1 cellular context compared by ENCODE assay signal in genomic region chr5:132951858-132952257, GRCh38.
TF ChIP-seq lines count a peak whose summit lies in the region.

No MANE protein-coding gene starts in this region.

TF ChIP-seq in GM12878, 131 proteins besides CTCF, POLR2A, EP300 and RAD21:
- TF ChIP-seq GATAD2B (conservative IDR thresholded peaks at IDR 0.05; ENCODE audit: low read depth) (no peak), EGR1 (IDR thresholded peaks at IDR 0.05; ENCODE audit: borderline replicate concordance in 1 of 2, low read depth in 2 of 2, low read length in 2 of 2) (no peak)
